Comparison of ENCODE assay signal across 1 cellular context in genomic region chr18:58402951-58403702, GRCh38.
A peak's percentile ranks its signal among the peaks of the same experiment; 100 is the strongest.
TF ChIP-seq lines count a peak whose summit lies in the region.

No MANE protein-coding gene starts in this region.

TF ChIP-seq in HepG2, 621 proteins besides CTCF, POLR2A, EP300 and RAD21 (continued from another document and continues in another):
- TF ChIP-seq ARID4A (CRISPR knock-in tag; IDR thresholded peaks at IDR 0.05; ENCODE audit: borderline replicate concordance) (peak; percentile 59; the same call in 1 of the 2 replicates), ZSCAN30 (CRISPR knock-in tag; IDR thresholded peaks at IDR 0.05) (0 out of 2 replicates have a peak, but pooled peaks have one; percentile 25), HDAC2 (CRISPR knock-in tag; IDR thresholded peaks at IDR 0.05) (peak; percentile 93), JUNB (CRISPR knock-in tag; IDR thresholded peaks at IDR 0.05; ENCODE audit: borderline replicate concordance) (no peak; the same call in 1 of the 2 replicates), ZNF138 (CRISPR knock-in tag; IDR thresholded peaks at IDR 0.05; ENCODE audit: low read depth) (no peak), ZNF589 (CRISPR knock-in tag; conservative IDR thresholded peaks at IDR 0.05) (no peak), CEBPB (IDR thresholded peaks at IDR 0.05; ENCODE audit: borderline replicate concordance, low read depth, low read length) (no peak), SAP130 (CRISPR knock-in tag; IDR thresholded peaks at IDR 0.05; ENCODE audit: low read depth) (peak; percentile 86), KMT2B (CRISPR knock-in tag; IDR thresholded peaks at IDR 0.05) (no peak), ZNF225 (CRISPR knock-in tag; IDR thresholded peaks at IDR 0.05) (no peak; the same call in 1 of the 2 replicates), CBX1 (IDR thresholded peaks at IDR 0.05; ENCODE audit: low read depth) (peak; percentile 83), FOXK1 (CRISPR knock-in tag; IDR thresholded peaks at IDR 0.05; ENCODE audit: borderline replicate concordance, low read depth) (peak; percentile 84), ZNF333 (CRISPR knock-in tag; IDR thresholded peaks at IDR 0.05; ENCODE audit: borderline replicate concordance) (peak; percentile 96), CHD2 (IDR thresholded peaks at IDR 0.05; ENCODE audit: low read depth, low read length) (no peak), RXRB (CRISPR knock-in tag; IDR thresholded peaks at IDR 0.05; ENCODE audit: borderline replicate concordance) (peak; percentile 100), IRF1 (CRISPR knock-in tag; IDR thresholded peaks at IDR 0.05; ENCODE audit: low read depth) (no peak), SSRP1 (CRISPR knock-in tag; IDR thresholded peaks at IDR 0.05) (peak; percentile 33; the same call in 1 of the 2 replicates), SALL1 (CRISPR knock-in tag; IDR thresholded peaks at IDR 0.05) (peak; percentile 99), ZNF772 (CRISPR knock-in tag; IDR thresholded peaks at IDR 0.05) (no peak), ZFP90 (CRISPR knock-in tag; IDR thresholded peaks at IDR 0.05; ENCODE audit: borderline replicate concordance) (no peak; the same call in 1 of the 2 replicates), ZNF879 (CRISPR knock-in tag; IDR thresholded peaks at IDR 0.05) (peak; percentile 79; the same call in 1 of the 2 replicates), IRF9 (CRISPR knock-in tag; IDR thresholded peaks at IDR 0.05; ENCODE audit: borderline replicate concordance) (peak; percentile 84), PRDM10 (CRISPR knock-in tag; IDR thresholded peaks at IDR 0.05; ENCODE audit: low read depth) (peak; percentile 79)
- TF ChIP-seq, protein P1, sequence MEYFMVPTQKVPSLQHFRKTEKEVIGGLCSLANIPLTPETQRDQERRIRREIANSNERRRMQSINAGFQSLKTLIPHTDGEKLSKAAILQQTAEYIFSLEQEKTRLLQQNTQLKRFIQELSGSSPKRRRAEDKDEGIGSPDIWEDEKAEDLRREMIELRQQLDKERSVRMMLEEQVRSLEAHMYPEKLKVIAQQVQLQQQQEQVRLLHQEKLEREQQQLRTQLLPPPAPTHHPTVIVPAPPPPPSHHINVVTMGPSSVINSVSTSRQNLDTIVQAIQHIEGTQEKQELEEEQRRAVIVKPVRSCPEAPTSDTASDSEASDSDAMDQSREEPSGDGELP (IDR thresholded peaks at IDR 0.05; ENCODE audit: borderline replicate concordance, low read depth), result peak; percentile 94
- TF ChIP-seq, protein P2, sequence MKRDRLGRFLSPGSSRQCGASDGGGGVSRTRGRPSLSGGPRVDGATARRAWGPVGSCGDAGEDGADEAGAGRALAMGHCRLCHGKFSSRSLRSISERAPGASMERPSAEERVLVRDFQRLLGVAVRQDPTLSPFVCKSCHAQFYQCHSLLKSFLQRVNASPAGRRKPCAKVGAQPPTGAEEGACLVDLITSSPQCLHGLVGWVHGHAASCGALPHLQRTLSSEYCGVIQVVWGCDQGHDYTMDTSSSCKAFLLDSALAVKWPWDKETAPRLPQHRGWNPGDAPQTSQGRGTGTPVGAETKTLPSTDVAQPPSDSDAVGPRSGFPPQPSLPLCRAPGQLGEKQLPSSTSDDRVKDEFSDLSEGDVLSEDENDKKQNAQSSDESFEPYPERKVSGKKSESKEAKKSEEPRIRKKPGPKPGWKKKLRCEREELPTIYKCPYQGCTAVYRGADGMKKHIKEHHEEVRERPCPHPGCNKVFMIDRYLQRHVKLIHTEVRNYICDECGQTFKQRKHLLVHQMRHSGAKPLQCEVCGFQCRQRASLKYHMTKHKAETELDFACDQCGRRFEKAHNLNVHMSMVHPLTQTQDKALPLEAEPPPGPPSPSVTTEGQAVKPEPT (CRISPR knock-in tag; IDR thresholded peaks at IDR 0.05; ENCODE audit: low read depth), result no peak
- TF ChIP-seq, protein P3, sequence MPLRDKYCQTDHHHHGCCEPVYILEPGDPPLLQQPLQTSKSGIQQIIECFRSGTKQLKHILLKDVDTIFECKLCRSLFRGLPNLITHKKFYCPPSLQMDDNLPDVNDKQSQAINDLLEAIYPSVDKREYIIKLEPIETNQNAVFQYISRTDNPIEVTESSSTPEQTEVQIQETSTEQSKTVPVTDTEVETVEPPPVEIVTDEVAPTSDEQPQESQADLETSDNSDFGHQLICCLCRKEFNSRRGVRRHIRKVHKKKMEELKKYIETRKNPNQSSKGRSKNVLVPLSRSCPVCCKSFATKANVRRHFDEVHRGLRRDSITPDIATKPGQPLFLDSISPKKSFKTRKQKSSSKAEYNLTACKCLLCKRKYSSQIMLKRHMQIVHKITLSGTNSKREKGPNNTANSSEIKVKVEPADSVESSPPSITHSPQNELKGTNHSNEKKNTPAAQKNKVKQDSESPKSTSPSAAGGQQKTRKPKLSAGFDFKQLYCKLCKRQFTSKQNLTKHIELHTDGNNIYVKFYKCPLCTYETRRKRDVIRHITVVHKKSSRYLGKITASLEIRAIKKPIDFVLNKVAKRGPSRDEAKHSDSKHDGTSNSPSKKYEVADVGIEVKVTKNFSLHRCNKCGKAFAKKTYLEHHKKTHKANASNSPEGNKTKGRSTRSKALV (CRISPR knock-in tag; IDR thresholded peaks at IDR 0.05), result peak; percentile 56; the same call in 1 of the 2 replicates
- TF ChIP-seq, protein P4, sequence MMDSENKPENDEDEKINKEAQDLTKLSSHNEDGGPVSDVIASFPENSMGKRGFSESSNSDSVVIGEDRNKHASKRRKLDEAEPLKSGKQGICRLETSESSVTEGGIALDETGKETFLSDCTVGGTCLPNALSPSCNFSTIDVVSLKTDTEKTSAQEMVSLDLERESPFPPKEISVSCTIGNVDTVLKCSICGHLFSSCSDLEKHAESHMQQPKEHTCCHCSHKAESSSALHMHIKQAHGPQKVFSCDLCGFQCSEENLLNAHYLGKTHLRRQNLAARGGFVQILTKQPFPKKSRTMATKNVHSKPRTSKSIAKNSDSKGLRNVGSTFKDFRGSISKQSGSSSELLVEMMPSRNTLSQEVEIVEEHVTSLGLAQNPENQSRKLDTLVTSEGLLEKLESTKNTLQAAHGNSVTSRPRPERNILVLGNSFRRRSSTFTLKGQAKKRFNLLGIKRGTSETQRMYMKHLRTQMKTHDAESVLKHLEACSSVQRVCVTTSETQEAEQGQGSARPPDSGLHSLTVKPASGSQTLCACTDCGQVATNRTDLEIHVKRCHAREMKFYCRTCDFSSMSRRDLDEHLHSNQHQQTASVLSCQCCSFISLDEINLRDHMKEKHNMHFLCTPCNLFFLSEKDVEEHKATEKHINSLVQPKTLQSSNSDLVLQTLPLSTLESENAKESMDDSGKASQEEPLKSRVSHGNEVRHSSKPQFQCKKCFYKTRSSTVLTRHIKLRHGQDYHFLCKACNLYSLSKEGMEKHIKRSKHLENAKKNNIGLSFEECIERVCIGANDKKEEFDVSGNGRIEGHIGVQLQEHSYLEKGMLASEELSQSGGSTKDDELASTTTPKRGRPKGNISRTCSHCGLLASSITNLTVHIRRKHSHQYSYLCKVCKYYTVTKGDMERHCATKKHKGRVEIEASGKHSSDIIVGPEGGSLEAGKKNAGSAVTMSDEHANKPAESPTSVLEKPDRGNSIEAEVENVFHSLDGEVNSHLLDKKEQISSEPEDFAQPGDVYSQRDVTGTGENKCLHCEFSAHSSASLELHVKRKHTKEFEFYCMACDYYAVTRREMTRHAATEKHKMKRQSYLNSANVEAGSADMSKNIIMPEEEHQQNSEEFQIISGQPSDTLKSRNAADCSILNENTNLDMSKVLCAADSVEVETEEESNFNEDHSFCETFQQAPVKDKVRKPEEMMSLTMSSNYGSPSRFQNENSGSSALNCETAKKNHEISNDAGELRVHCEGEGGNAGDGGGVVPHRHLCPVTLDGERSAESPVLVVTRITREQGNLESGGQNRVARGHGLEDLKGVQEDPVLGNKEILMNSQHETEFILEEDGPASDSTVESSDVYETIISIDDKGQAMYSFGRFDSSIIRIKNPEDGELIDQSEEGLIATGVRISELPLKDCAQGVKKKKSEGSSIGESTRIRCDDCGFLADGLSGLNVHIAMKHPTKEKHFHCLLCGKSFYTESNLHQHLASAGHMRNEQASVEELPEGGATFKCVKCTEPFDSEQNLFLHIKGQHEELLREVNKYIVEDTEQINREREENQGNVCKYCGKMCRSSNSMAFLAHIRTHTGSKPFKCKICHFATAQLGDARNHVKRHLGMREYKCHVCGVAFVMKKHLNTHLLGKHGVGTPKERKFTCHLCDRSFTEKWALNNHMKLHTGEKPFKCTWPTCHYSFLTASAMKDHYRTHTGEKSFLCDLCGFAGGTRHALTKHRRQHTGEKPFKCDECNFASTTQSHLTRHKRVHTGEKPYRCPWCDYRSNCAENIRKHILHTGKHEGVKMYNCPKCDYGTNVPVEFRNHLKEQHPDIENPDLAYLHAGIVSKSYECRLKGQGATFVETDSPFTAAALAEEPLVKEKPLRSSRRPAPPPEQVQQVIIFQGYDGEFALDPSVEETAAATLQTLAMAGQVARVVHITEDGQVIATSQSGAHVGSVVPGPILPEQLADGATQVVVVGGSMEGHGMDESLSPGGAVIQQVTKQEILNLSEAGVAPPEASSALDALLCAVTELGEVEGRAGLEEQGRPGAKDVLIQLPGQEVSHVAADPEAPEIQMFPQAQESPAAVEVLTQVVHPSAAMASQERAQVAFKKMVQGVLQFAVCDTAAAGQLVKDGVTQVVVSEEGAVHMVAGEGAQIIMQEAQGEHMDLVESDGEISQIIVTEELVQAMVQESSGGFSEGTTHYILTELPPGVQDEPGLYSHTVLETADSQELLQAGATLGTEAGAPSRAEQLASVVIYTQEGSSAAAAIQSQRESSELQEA (CRISPR knock-in tag; IDR thresholded peaks at IDR 0.05; ENCODE audit: not compliant biosample characterization), result peak; percentile 58
- TF ChIP-seq, protein P5, sequence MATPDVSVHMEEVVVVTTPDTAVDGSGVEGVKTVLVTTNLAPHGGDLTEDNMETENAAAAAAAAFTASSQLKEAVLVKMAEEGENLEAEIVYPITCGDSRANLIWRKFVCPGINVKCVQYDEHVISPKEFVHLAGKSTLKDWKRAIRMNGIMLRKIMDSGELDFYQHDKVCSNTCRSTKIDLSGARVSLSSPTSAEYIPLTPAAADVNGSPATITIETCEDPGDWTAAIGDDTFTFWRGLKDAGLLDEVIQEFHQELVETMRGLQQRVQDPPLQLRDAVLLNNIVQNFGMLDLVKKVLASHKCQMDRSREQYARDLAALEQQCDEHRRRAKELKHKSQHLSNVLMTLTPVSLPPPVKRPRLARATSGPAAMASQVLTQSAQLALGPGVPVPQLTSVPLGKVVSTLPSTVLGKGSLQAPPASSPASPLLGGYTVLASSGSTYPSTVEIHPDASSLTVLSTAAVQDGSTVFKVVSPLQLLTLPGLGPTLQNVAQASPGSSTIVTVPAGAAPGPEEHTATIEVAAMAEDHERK (CRISPR knock-in tag; IDR thresholded peaks at IDR 0.05; ENCODE audit: low read depth), result no peak
